In genomic region chr2:120148669-120149068, GRCh38 we compare ENCODE assay signal across 24 cellular contexts.
"Had no signal": no experiment of that assay in that cellular context is flagged by ENCODE, and none has a peak within 500 bp of the region (broad histone marks: within the 10 kb centered on the region; RNA-seq: fewer than 3 reads in every experiment).

No MANE protein-coding gene starts in this region.

- H3K4me3 Mint-ChIP-seq: dendritic cell treated with granulocyte-macrophage colony-stimulating factor and Interleukin-4, amounts not matched to agents 40 ng/mL and 50 ng/mL, for 4 days; effector memory CD8-positive, alpha-beta T cell had no signal

- H3K27me3 ChIP-seq: colonic mucosa, dorsolateral prefrontal cortex, esophagus muscularis mucosa, esophagus squamous epithelium, foreskin keratinocyte, gastrocnemius medialis, gastroesophageal sphincter, heart left ventricle, heart right ventricle had no signal

- H3K4me3 ChIP-seq: colonic mucosa, coronary artery, dorsolateral prefrontal cortex, esophagus muscularis mucosa, esophagus squamous epithelium, gastrocnemius medialis, gastroesophageal sphincter, heart left ventricle, heart right ventricle had no signal

- ATAC-seq: effector memory CD8-positive, alpha-beta T cell; esophagus mucosa; foreskin keratinocyte; gastrocnemius medialis; gastroesophageal sphincter; heart left ventricle; heart right ventricle had no signal

- DNase-seq: colonic mucosa; cortex of kidney; dermis blood vessel endothelial cell; dorsolateral prefrontal cortex; effector CD4-positive, alpha-beta T cell; effector CD8-positive, alpha-beta T cell; effector memory CD4-positive, alpha-beta T cell; effector memory CD8-positive, alpha-beta T cell; erythroblast; esophagus squamous epithelium; foreskin fibroblast; foreskin keratinocyte; foreskin melanocyte; gastrocnemius medialis; glutamatergic neuron; head of caudate nucleus; heart left ventricle; heart right ventricle had no signal

- H3K27me3 Mint-ChIP-seq: dendritic cell treated with granulocyte-macrophage colony-stimulating factor and Interleukin-4, amounts not matched to agents 40 ng/mL and 50 ng/mL, for 4 days; effector memory CD8-positive, alpha-beta T cell had no signal

- H3K36me3 ChIP-seq: colonic mucosa had no signal

- H3K9me3 ChIP-seq: colonic mucosa had no signal

- H3K27ac Mint-ChIP-seq: dendritic cell treated with granulocyte-macrophage colony-stimulating factor and Interleukin-4, amounts not matched to agents 40 ng/mL and 50 ng/mL, for 4 days; effector memory CD8-positive, alpha-beta T cell had no signal

- H3K4me1 ChIP-seq: colonic mucosa, esophagus muscularis mucosa, esophagus squamous epithelium, foreskin keratinocyte, gastrocnemius medialis, gastroesophageal sphincter, heart left ventricle, heart right ventricle had no signal

- H3K27ac ChIP-seq: colonic mucosa, coronary artery, dorsolateral prefrontal cortex, epithelial cell of prostate, esophagus muscularis mucosa, esophagus squamous epithelium, foreskin keratinocyte, gastrocnemius medialis, gastroesophageal sphincter, heart left ventricle, heart right ventricle had no signal
